8 cellular contexts compared by ENCODE assay signal in genomic region chr3:81761904-81762565, GRCh38. TPM values are rescaled to one million over a fixed set of nuclear protein-coding genes. Genes with fewer than 3 reads are reported as not detected.
DNase-seq lines count a peak whose midpoint lies in the region; ATAC-seq, FAIRE-seq and TF ChIP-seq lines count a peak whose summit lies in the region.

No MANE protein-coding gene starts in this region.

- TF ChIP-seq CTCF in fibroblast of villous mesenchyme (IDR thresholded peaks at IDR 0.05; ENCODE audit: insufficient read depth, low read depth, low read length): no peak

- no peak for ATAC-seq in GM18511 (IDR thresholded peaks at IDR 0.05; ENCODE audit: unreplicated experiment)
- no peak for ATAC-seq in HG03095 (IDR thresholded peaks at IDR 0.05; ENCODE audit: unreplicated experiment)

- H3K9me3 ChIP-seq in SJCRH30 (replicated peaks) (no peaks in the 10 kb centered on the region), skeletal muscle satellite cell (replicated peaks; ENCODE audit: low read length) (no peaks in the 10 kb centered on the region)

- H3K27ac ChIP-seq in SJCRH30: peak overlapping the region; percentile 99

- H3K4me3 ChIP-seq in SJCRH30: peak overlapping the region; percentile 83
- peak overlapping the region; percentile 76 for H3K4me3 ChIP-seq in fibroblast of villous mesenchyme (ENCODE audit: low read depth, low read length)
- peak overlapping the region; percentile 92 for H3K4me3 ChIP-seq in skeletal muscle satellite cell (ENCODE audit: low read length)

- peak; percentile 39 for FAIRE-seq in GM19239 (lab: Jason Lieb, UNC)

- no peak for DNase-seq in GM19239 (ENCODE audit: insufficient read length, low spot score)
- DNase-seq in SJCRH30: no peak
- peak; percentile 17 for DNase-seq in fibroblast of villous mesenchyme (ENCODE audit: low read depth)
- no peak for DNase-seq in anterior cingulate cortex (lab: John Stamatoyannopoulos, UW)
- no peak for DNase-seq in activated effector memory CD4-positive, alpha-beta T cell treated with anti-CD3 and anti-CD28 coated beads, Interleukin-2, amount 50 U/mL, for 16 hours

- H3K27me3 ChIP-seq in SJCRH30 (no peaks in the 10 kb centered on the region), skeletal muscle satellite cell (ENCODE audit: control insufficient read depth, insufficient read depth, low read length) (no peaks in the 10 kb centered on the region)

- H3K36me3 ChIP-seq in SJCRH30: 0 out of 2 replicates have a peak, but pooled peaks cover 6% of the 10 kb centered on the region
- peaks cover 15% of the 10 kb centered on the region for H3K36me3 ChIP-seq in skeletal muscle satellite cell (ENCODE audit: insufficient read depth, low read length)

- peak overlapping the region; percentile 99 for H3K9ac ChIP-seq in skeletal muscle satellite cell (ENCODE audit: low read depth, low read length)

- H3K4me2 ChIP-seq in skeletal muscle satellite cell (ENCODE audit: low read length): peak overlapping the region; percentile 94

- no peaks in the 10 kb centered on the region; the same call in 1 of the 2 replicates for H3K4me1 ChIP-seq in SJCRH30
- H3K4me1 ChIP-seq in skeletal muscle satellite cell (ENCODE audit: control insufficient read depth, insufficient read depth, low read length): peaks cover 39% of the 10 kb centered on the region

RNA-seq across cellular contexts. Expression of gene GBE1, which starts 0.6 kb away (rescaled TPM):
- 29.5 and 35.4 TPM in 2 replicates for total RNA-seq in SJCRH30 (2014; rRNA removed; shearing (Covaris generic))
- 169 and 231 TPM in 2 replicates for total RNA-seq in fibroblast of villous mesenchyme
- 196 and 258 TPM in 2 replicates for total RNA-seq in skeletal muscle satellite cell (2012; rRNA removed)
